In the genomic region with DNA sequence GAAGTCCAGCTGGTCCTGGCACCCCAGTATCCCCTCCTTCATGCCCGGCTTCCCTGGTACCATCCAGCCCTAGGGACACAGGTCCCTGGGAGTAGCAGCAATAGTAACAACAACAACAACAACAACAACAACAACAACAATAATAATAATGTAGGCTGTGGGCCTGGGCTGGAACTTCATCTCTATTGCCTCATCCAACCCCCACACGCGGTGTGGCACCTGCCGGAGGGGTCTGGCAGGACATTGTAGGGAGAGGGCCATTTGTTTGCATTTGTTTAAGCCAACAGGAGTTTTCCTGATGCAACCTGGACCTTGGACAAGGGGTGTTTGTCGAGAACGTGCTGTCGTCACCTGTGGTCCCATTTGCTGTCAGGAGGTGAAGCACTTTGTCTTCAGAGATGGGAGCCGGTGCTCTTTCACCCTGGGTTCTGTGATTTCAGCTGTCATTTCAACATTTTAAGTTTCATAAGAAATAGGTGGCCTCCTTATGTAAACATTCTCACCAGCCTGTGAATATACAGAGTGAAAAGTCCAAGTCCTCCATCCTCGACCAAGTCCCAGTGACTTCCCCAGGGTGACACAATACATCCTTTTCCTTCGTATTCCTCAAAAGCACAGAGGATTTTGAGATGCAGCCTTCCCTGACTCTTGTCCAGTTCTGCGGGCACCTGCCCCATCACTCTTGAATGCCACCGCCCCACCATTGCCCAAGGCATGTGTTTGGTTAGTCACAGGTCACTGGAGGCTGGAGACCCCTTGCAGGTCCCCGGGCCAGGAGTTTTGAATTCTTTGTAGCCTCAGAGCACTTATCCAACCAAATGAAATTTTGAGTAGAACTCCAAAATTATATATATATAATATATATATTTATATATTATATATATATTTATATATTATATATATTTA, we compare ENCODE assay signal across 1 cellular context.
A peak's percentile ranks its signal among the peaks of the same experiment; 100 is the strongest.
TF ChIP-seq lines count a peak whose summit lies in the region.

No MANE protein-coding gene starts in this region.

TF ChIP-seq in HepG2, 621 proteins besides CTCF, POLR2A, EP300 and RAD21 (continued from another document and continues in another):
- TF ChIP-seq KMT2B (CRISPR knock-in tag; IDR thresholded peaks at IDR 0.05) = no peak
- peak; percentile 63 for TF ChIP-seq SIN3A (IDR thresholded peaks at IDR 0.05; ENCODE audit: borderline replicate concordance, low read depth, low read length)
- TF ChIP-seq ZNF253 (CRISPR knock-in tag; IDR thresholded peaks at IDR 0.05; ENCODE audit: borderline replicate concordance) = no peak
- TF ChIP-seq ONECUT2 (CRISPR knock-in tag; IDR thresholded peaks at IDR 0.05) = no peak
- TF ChIP-seq ZNF629 (CRISPR knock-in tag; conservative IDR thresholded peaks at IDR 0.05) = peak; percentile 77
- 0 out of 2 replicates have a peak, but pooled peaks have one; percentile 58 for TF ChIP-seq TMF1 (CRISPR knock-in tag; IDR thresholded peaks at IDR 0.05; ENCODE audit: low read depth)
- TF ChIP-seq MIXL1 (CRISPR knock-in tag; IDR thresholded peaks at IDR 0.05) = peak; percentile 72; the same call in 1 of the 2 replicates
- TF ChIP-seq GZF1 (CRISPR knock-in tag; IDR thresholded peaks at IDR 0.05) = no peak
- no peak for TF ChIP-seq ZFYVE20 (CRISPR knock-in tag; IDR thresholded peaks at IDR 0.05; ENCODE audit: borderline replicate concordance, low read depth)
- peak; percentile 82 for TF ChIP-seq MEF2D (CRISPR knock-in tag; IDR thresholded peaks at IDR 0.05)
- TF ChIP-seq ZNF510 (CRISPR knock-in tag; IDR thresholded peaks at IDR 0.05; ENCODE audit: low read depth) = no peak
- TF ChIP-seq HDAC6 (IDR thresholded peaks at IDR 0.05; ENCODE audit: low read depth, low read length) = no peak
- TF ChIP-seq GFI1 (CRISPR knock-in tag; IDR thresholded peaks at IDR 0.05; ENCODE audit: borderline replicate concordance) = peak; percentile 96
- no peak for TF ChIP-seq E2F5 (CRISPR knock-in tag; conservative IDR thresholded peaks at IDR 0.05)
- no peak; the same call in 1 of the 2 replicates for TF ChIP-seq ESRRA (CRISPR knock-in tag; IDR thresholded peaks at IDR 0.05; ENCODE audit: low read depth)
- no peak for TF ChIP-seq KLF11 (CRISPR knock-in tag; IDR thresholded peaks at IDR 0.05)
- peak; percentile 81 for TF ChIP-seq SP5 (CRISPR knock-in tag; IDR thresholded peaks at IDR 0.05; ENCODE audit: borderline replicate concordance, low read depth)
- peak; percentile 63; the same call in 1 of the 2 replicates for TF ChIP-seq ZFP1 (CRISPR knock-in tag; IDR thresholded peaks at IDR 0.05)
- no peak for TF ChIP-seq ZBTB2 (CRISPR knock-in tag; IDR thresholded peaks at IDR 0.05; ENCODE audit: low read depth)
- no peak for TF ChIP-seq POLR2AphosphoS2 (IDR thresholded peaks at IDR 0.05; ENCODE audit: low read depth, low read length)
- TF ChIP-seq HIVEP1 (CRISPR knock-in tag; IDR thresholded peaks at IDR 0.05) = peak; percentile 97
- peak; percentile 85 for TF ChIP-seq ATF7 (IDR thresholded peaks at IDR 0.05)
- TF ChIP-seq ATF7 (CRISPR knock-in tag; IDR thresholded peaks at IDR 0.05) = peak; percentile 93
- TF ChIP-seq POGZ (CRISPR knock-in tag; IDR thresholded peaks at IDR 0.05) = peak; percentile 91
- TF ChIP-seq ZNF782 (CRISPR knock-in tag; IDR thresholded peaks at IDR 0.05; ENCODE audit: borderline replicate concordance) = no peak
- TF ChIP-seq ZNF773 (CRISPR knock-in tag; IDR thresholded peaks at IDR 0.05; ENCODE audit: borderline replicate concordance) = no peak
- no peak for TF ChIP-seq SETDB1 (CRISPR knock-in tag; IDR thresholded peaks at IDR 0.05; ENCODE audit: borderline replicate concordance)
- no peak for TF ChIP-seq ZMAT5 (CRISPR knock-in tag; IDR thresholded peaks at IDR 0.05; ENCODE audit: borderline replicate concordance, low read depth)
- peak; percentile 48; the same call in 1 of the 2 replicates for TF ChIP-seq RFXAP (CRISPR knock-in tag; IDR thresholded peaks at IDR 0.05; ENCODE audit: borderline replicate concordance)
- peak; percentile 92 for TF ChIP-seq SMAD3 (CRISPR knock-in tag; IDR thresholded peaks at IDR 0.05)
- no peak for TF ChIP-seq CC2D1A (CRISPR knock-in tag; IDR thresholded peaks at IDR 0.05)
- TF ChIP-seq ZNF501 (CRISPR knock-in tag; IDR thresholded peaks at IDR 0.05) = peak; percentile 65; the same call in 1 of the 2 replicates
- peak; percentile 90 for TF ChIP-seq KDM6A (CRISPR knock-in tag; IDR thresholded peaks at IDR 0.05; ENCODE audit: low read depth)
- TF ChIP-seq ZNF224 (CRISPR knock-in tag; IDR thresholded peaks at IDR 0.05) = no peak
- TF ChIP-seq GMEB1 (CRISPR knock-in tag; IDR thresholded peaks at IDR 0.05; ENCODE audit: borderline replicate concordance) = peak; percentile 45; the same call in 1 of the 2 replicates
- TF ChIP-seq, protein P1, sequence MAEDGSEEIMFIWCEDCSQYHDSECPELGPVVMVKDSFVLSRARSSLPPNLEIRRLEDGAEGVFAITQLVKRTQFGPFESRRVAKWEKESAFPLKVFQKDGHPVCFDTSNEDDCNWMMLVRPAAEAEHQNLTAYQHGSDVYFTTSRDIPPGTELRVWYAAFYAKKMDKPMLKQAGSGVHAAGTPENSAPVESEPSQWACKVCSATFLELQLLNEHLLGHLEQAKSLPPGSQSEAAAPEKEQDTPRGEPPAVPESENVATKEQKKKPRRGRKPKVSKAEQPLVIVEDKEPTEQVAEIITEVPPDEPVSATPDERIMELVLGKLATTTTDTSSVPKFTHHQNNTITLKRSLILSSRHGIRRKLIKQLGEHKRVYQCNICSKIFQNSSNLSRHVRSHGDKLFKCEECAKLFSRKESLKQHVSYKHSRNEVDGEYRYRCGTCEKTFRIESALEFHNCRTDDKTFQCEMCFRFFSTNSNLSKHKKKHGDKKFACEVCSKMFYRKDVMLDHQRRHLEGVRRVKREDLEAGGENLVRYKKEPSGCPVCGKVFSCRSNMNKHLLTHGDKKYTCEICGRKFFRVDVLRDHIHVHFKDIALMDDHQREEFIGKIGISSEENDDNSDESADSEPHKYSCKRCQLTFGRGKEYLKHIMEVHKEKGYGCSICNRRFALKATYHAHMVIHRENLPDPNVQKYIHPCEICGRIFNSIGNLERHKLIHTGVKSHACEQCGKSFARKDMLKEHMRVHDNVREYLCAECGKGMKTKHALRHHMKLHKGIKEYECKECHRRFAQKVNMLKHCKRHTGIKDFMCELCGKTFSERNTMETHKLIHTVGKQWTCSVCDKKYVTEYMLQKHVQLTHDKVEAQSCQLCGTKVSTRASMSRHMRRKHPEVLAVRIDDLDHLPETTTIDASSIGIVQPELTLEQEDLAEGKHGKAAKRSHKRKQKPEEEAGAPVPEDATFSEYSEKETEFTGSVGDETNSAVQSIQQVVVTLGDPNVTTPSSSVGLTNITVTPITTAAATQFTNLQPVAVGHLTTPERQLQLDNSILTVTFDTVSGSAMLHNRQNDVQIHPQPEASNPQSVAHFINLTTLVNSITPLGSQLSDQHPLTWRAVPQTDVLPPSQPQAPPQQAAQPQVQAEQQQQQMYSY (CRISPR knock-in tag; IDR thresholded peaks at IDR 0.05) = no peak
- TF ChIP-seq, protein P2, sequence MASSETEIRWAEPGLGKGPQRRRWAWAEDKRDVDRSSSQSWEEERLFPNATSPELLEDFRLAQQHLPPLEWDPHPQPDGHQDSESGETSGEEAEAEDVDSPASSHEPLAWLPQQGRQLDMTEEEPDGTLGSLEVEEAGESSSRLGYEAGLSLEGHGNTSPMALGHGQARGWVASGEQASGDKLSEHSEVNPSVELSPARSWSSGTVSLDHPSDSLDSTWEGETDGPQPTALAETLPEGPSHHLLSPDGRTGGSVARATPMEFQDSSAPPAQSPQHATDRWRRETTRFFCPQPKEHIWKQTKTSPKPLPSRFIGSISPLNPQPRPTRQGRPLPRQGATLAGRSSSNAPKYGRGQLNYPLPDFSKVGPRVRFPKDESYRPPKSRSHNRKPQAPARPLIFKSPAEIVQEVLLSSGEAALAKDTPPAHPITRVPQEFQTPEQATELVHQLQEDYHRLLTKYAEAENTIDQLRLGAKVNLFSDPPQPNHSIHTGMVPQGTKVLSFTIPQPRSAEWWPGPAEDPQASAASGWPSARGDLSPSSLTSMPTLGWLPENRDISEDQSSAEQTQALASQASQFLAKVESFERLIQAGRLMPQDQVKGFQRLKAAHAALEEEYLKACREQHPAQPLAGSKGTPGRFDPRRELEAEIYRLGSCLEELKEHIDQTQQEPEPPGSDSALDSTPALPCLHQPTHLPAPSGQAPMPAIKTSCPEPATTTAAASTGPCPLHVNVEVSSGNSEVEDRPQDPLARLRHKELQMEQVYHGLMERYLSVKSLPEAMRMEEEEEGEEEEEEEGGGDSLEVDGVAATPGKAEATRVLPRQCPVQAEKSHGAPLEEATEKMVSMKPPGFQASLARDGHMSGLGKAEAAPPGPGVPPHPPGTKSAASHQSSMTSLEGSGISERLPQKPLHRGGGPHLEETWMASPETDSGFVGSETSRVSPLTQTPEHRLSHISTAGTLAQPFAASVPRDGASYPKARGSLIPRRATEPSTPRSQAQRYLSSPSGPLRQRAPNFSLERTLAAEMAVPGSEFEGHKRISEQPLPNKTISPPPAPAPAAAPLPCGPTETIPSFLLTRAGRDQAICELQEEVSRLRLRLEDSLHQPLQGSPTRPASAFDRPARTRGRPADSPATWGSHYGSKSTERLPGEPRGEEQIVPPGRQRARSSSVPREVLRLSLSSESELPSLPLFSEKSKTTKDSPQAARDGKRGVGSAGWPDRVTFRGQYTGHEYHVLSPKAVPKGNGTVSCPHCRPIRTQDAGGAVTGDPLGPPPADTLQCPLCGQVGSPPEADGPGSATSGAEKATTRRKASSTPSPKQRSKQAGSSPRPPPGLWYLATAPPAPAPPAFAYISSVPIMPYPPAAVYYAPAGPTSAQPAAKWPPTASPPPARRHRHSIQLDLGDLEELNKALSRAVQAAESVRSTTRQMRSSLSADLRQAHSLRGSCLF (CRISPR knock-in tag; IDR thresholded peaks at IDR 0.05; ENCODE audit: borderline replicate concordance) = no peak
- no peak for TF ChIP-seq ZNF552 (CRISPR knock-in tag; IDR thresholded peaks at IDR 0.05; ENCODE audit: borderline replicate concordance)
- TF ChIP-seq PITX1 (CRISPR knock-in tag; IDR thresholded peaks at IDR 0.05) = peak; percentile 95
- TF ChIP-seq ZNF547 (CRISPR knock-in tag; IDR thresholded peaks at IDR 0.05) = no peak
- no peak for TF ChIP-seq ZFP62 (CRISPR knock-in tag; IDR thresholded peaks at IDR 0.05)
- no peak for TF ChIP-seq IKZF4 (CRISPR knock-in tag; IDR thresholded peaks at IDR 0.05; ENCODE audit: borderline replicate concordance, low read depth, not compliant biosample characterization)
- peak; percentile 54; the same call in 1 of the 2 replicates for TF ChIP-seq ZKSCAN5 (CRISPR knock-in tag; IDR thresholded peaks at IDR 0.05)
- TF ChIP-seq ZBTB26 (CRISPR knock-in tag; IDR thresholded peaks at IDR 0.05; ENCODE audit: borderline replicate concordance) = peak; percentile 44; the same call in 1 of the 2 replicates
- peak; percentile 89 for TF ChIP-seq ZNF772 (CRISPR knock-in tag; IDR thresholded peaks at IDR 0.05)
- TF ChIP-seq CENPX (CRISPR knock-in tag; IDR thresholded peaks at IDR 0.05) = no peak
- TF ChIP-seq NFIB (CRISPR knock-in tag; IDR thresholded peaks at IDR 0.05; ENCODE audit: borderline replicate concordance) = no peak
- peak; percentile 73; the same call in 1 of the 2 replicates for TF ChIP-seq ETV5 (CRISPR knock-in tag; IDR thresholded peaks at IDR 0.05; ENCODE audit: borderline replicate concordance)
- TF ChIP-seq FLYWCH1 (CRISPR knock-in tag; IDR thresholded peaks at IDR 0.05) = no peak
- TF ChIP-seq HHEX (CRISPR knock-in tag; IDR thresholded peaks at IDR 0.05) = peak; percentile 76
- peak; percentile 96 for TF ChIP-seq ZNF746 (CRISPR knock-in tag; IDR thresholded peaks at IDR 0.05)
- TF ChIP-seq ZNF749 (CRISPR knock-in tag; IDR thresholded peaks at IDR 0.05; ENCODE audit: borderline replicate concordance) = no peak
- TF ChIP-seq ZNF382 (CRISPR knock-in tag; IDR thresholded peaks at IDR 0.05; ENCODE audit: borderline replicate concordance) = no peak
- peak; percentile 77 for TF ChIP-seq ZFX (CRISPR knock-in tag; IDR thresholded peaks at IDR 0.05; ENCODE audit: low read depth)
- TF ChIP-seq ARNT (IDR thresholded peaks at IDR 0.05) = no peak
- no peak for TF ChIP-seq ZNF598 (CRISPR knock-in tag; IDR thresholded peaks at IDR 0.05; ENCODE audit: borderline replicate concordance)
- TF ChIP-seq ZBTB8A (CRISPR knock-in tag; IDR thresholded peaks at IDR 0.05; ENCODE audit: borderline replicate concordance, low read depth) = no peak
